In the genomic region with DNA sequence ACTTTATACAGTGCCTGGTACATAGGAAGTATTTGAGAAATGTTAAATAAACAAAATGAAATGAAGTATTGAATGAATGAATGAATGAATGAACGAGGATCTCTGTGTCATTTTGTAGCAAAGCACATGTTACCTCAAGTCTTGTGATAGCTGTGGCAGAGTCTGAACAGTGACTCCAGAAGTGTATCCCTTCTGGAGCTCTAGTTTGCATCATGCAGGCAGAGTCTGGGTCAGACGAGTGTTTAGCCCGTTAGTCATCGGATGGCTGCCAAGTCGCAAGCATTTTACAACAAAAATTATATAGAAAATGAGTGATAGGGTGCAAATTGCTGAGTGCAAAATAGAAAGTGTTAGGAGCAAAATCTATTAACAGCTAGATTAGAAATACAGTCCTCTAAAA, we compare ENCODE assay signal across 11 cellular contexts.
DNase-seq lines count a peak whose midpoint lies in the region; ATAC-seq and TF ChIP-seq lines count a peak whose summit lies in the region.
"Had no signal": no experiment of that assay in that cellular context is flagged by ENCODE, and none has a peak within 500 bp of the region (broad histone marks: within the 10 kb centered on the region; RNA-seq: fewer than 3 reads in every experiment).

No MANE protein-coding gene starts in this region.

- H3K36me3 ChIP-seq in endodermal cell (ENCODE audit: control insufficient read depth, insufficient read depth, low read length): no peaks in the 10 kb centered on the region
- H3K36me3 ChIP-seq: pancreas had no signal

- H3K36me3 Mint-ChIP-seq in endodermal cell (ENCODE audit: low read depth): peaks cover 12% of the 10 kb centered on the region
- H3K36me3 Mint-ChIP-seq in activated CD8-positive, alpha-beta T cell treated with anti-CD3 and anti-CD28 coated beads for 36 hours (ENCODE audit: low read depth): peaks cover 22% of the 10 kb centered on the region

- H3K27ac Mint-ChIP-seq in endodermal cell: peak overlapping the region; percentile 44
- no peak overlapping the region for H3K27ac Mint-ChIP-seq in activated CD8-positive, alpha-beta T cell treated with anti-CD3 and anti-CD28 coated beads for 36 hours
- H3K27ac Mint-ChIP-seq: CD8-positive, alpha-beta T cell; T-helper 2 cell treated with Interferon-gamma antibody and Interleukin-4, amounts not matched to agents 5 μg/mL and 100 μg/mL, for 36 hours had no signal

- peaks cover 3% of the 10 kb centered on the region for H3K4me1 Mint-ChIP-seq in endodermal cell
- H3K4me1 Mint-ChIP-seq in activated CD8-positive, alpha-beta T cell treated with anti-CD3 and anti-CD28 coated beads for 36 hours (ENCODE audit: low read depth): peaks cover 21% of the 10 kb centered on the region

- no peak overlapping the region for H3K27ac ChIP-seq in endodermal cell (ENCODE audit: low read depth, low read length)
- H3K27ac ChIP-seq: pancreas had no signal

- no peaks in the 10 kb centered on the region for H3K27me3 Mint-ChIP-seq in endodermal cell (ENCODE audit: insufficient read depth)
- H3K27me3 Mint-ChIP-seq in activated CD8-positive, alpha-beta T cell treated with anti-CD3 and anti-CD28 coated beads for 36 hours: no peaks in the 10 kb centered on the region

- H3K4me3 Mint-ChIP-seq in endodermal cell: no peak overlapping the region
- no peak overlapping the region for H3K4me3 Mint-ChIP-seq in activated CD8-positive, alpha-beta T cell treated with anti-CD3 and anti-CD28 coated beads for 36 hours
- H3K4me3 Mint-ChIP-seq: CD8-positive, alpha-beta T cell; T-helper 2 cell treated with Interferon-gamma antibody and Interleukin-4, amounts not matched to agents 5 μg/mL and 100 μg/mL, for 36 hours had no signal

- TF ChIP-seq CTCF in AG09319 (IDR thresholded peaks at IDR 0.05; ENCODE audit: low read depth, low read length): no peak
- TF ChIP-seq CTCF in endodermal cell (conservative IDR thresholded peaks at IDR 0.05): no peak
- TF ChIP-seq CTCF in activated CD8-positive, alpha-beta T cell treated with anti-CD3 and anti-CD28 coated beads for 36 hours (IDR thresholded peaks at IDR 0.05): no peak

- CTCF ChIA-PET in activated CD8-positive, alpha-beta T cell treated with anti-CD3 and anti-CD28 coated beads for 36 hours (lab: Charles Lee): no interaction called here

- WGBS in endodermal cell (ENCODE audit: insufficient coverage in 1 of 2, insufficient read length in 1 of 2), 2 experiments: 89 to 93% methylated on average over 1 to 5 of the region's 5 CpGs

- DNase-seq in AG09319 (ENCODE audit: extremely low read depth, low read depth) (peak; percentile 57), NCI-H460 (ENCODE audit: extremely low read depth, low read depth) (peak; percentile 62), endodermal cell (no peak), non-pigmented ciliary epithelial cell (ENCODE audit: low read depth) (peak; percentile 96)
- no peak for DNase-seq in activated CD8-positive, alpha-beta T cell treated with anti-CD3 and anti-CD28 coated beads for 36 hours
- DNase-seq: CD8-positive, alpha-beta T cell; pancreas had no signal

- H3K9me3 Mint-ChIP-seq in endodermal cell: no peaks in the 10 kb centered on the region
- no peaks in the 10 kb centered on the region for H3K9me3 Mint-ChIP-seq in activated CD8-positive, alpha-beta T cell treated with anti-CD3 and anti-CD28 coated beads for 36 hours
- H3K9me3 Mint-ChIP-seq: T-helper 2 cell treated with Interferon-gamma antibody and Interleukin-4, amounts not matched to agents 5 μg/mL and 100 μg/mL, for 36 hours had no signal

- H3K4me1 ChIP-seq in endodermal cell (ENCODE audit: control insufficient read depth, insufficient read depth, low read length): no peaks in the 10 kb centered on the region

- intact Hi-C loops in activated CD8-positive, alpha-beta T cell treated with anti-CD3 and anti-CD28 coated beads for 36 hours (cut with micrococcal nuclease): no loop called here

- no peak overlapping the region for H3K9ac ChIP-seq in endodermal cell (ENCODE audit: extremely low read depth, low read length, poor library complexity, severe bottlenecking)

- H3K4me3 ChIP-seq in endodermal cell (ENCODE audit: low read length): no peak overlapping the region
- H3K4me3 ChIP-seq: pancreas had no signal

- H3K27me3 ChIP-seq in endodermal cell (ENCODE audit: control insufficient read depth, insufficient read depth, low read length, poor library complexity, severe bottlenecking): no peaks in the 10 kb centered on the region
- H3K27me3 ChIP-seq: pancreas had no signal

- no peak for ATAC-seq in HG02763 (IDR thresholded peaks at IDR 0.05; ENCODE audit: unreplicated experiment)
- ATAC-seq in activated CD8-positive, alpha-beta T cell treated with anti-CD3 and anti-CD28 coated beads for 36 hours: no peak
- no peak for ATAC-seq in GM19328 (IDR thresholded peaks at IDR 0.05; ENCODE audit: unreplicated experiment)
- ATAC-seq in GM19452 (IDR thresholded peaks at IDR 0.05; ENCODE audit: unreplicated experiment): no peak
- ATAC-seq: CD8-positive, alpha-beta T cell had no signal

- H3K9me3 ChIP-seq in endodermal cell (ENCODE audit: control insufficient read depth, low read length): no peaks in the 10 kb centered on the region
- H3K9me3 ChIP-seq: pancreas had no signal

- POLR2A ChIA-PET in activated CD8-positive, alpha-beta T cell treated with anti-CD3 and anti-CD28 coated beads for 36 hours (lab: Charles Lee): interaction anchor here (0.7 kb wide), 1 partner anchor 10 kb away, joined by 3 read pairs; no protein-coding TSS in a partner anchor

Comparison
In these comparisons a context has a peak if more than half of its experiments do, and no peak if none do; other contexts are left out.
1. DNase-seq: peak in AG09319 (single experiment), NCI-H460 (single experiment) and non-pigmented ciliary epithelial cell (single experiment); none in endodermal cell (single experiment) and activated CD8-positive, alpha-beta T cell treated with anti-CD3 and anti-CD28 coated beads for 36 hours (single experiment).